In genomic region chrX:85288992-85289723, GRCh38 we compare ENCODE assay signal across 2 cellular contexts.
TF ChIP-seq lines count a peak whose summit lies in the region.

No MANE protein-coding gene starts in this region.

TF ChIP-seq in HepG2, 621 proteins besides CTCF, POLR2A, EP300 and RAD21:
- TF ChIP-seq ELF3 (CRISPR knock-in tag; IDR thresholded peaks at IDR 0.05), result no peak
- no peak for TF ChIP-seq ZNF44 (CRISPR knock-in tag; IDR thresholded peaks at IDR 0.05)
- no peak for TF ChIP-seq KLF11 (CRISPR knock-in tag; IDR thresholded peaks at IDR 0.05)
- no peak for TF ChIP-seq FOXC1 (CRISPR knock-in tag; IDR thresholded peaks at IDR 0.05; ENCODE audit: borderline replicate concordance)
- TF ChIP-seq ISL2 (CRISPR knock-in tag; IDR thresholded peaks at IDR 0.05), result no peak
- TF ChIP-seq HIC2 (CRISPR knock-in tag; IDR thresholded peaks at IDR 0.05; ENCODE audit: low read depth), result no peak
- no peak for TF ChIP-seq ZNF746 (CRISPR knock-in tag; IDR thresholded peaks at IDR 0.05)
- no peak for TF ChIP-seq TRIM24 (CRISPR knock-in tag; IDR thresholded peaks at IDR 0.05)
- no peak for TF ChIP-seq U2AF2 (IDR thresholded peaks at IDR 0.05; ENCODE audit: low read depth, low read length)

TF ChIP-seq in HCT116, 20 proteins besides CTCF, POLR2A, EP300 and RAD21:
- TF ChIP-seq ZNF274 (IDR thresholded peaks at IDR 0.05; ENCODE audit: low read depth, low read length) (no peak), CEBPB (IDR thresholded peaks at IDR 0.05; ENCODE audit: low read depth) (no peak), CBX3 (IDR thresholded peaks at IDR 0.05; ENCODE audit: low read depth) (no peak), YY1 (IDR thresholded peaks at IDR 0.05; ENCODE audit: extremely low read depth, insufficient replicate concordance, low read depth, low read length) (no peak), FOSL1 (IDR thresholded peaks at IDR 0.05; ENCODE audit: low read depth) (no peak), EZH2 (IDR thresholded peaks at IDR 0.05) (no peak), ZBTB33 (IDR thresholded peaks at IDR 0.05; ENCODE audit: extremely low read depth, insufficient replicate concordance, low read length) (no peak), TCF7L2 (IDR thresholded peaks at IDR 0.05; ENCODE audit: borderline replicate concordance, extremely low read depth, insufficient read depth, insufficient read length) (no peak), ELF1 (IDR thresholded peaks at IDR 0.05; ENCODE audit: borderline replicate concordance, low read depth) (no peak)
